In genomic region chr15:25850154-25851111, GRCh38 we compare ENCODE assay signal across 8 cellular contexts. TPM values are rescaled to one million over a fixed set of nuclear protein-coding genes. Genes with fewer than 3 reads are reported as not detected.
DNase-seq lines count a peak whose midpoint lies in the region; ATAC-seq and TF ChIP-seq lines count a peak whose summit lies in the region.

No MANE protein-coding gene starts in this region.

- H3K4me3 ChIP-seq in H7 (ENCODE audit: insufficient read depth, low read depth, low read length) (peak overlapping the region; percentile 43), NB4 (ENCODE audit: low read depth, low read length) (no peak overlapping the region), upper lobe of left lung (peak overlapping the region in 3 of 4 donors; percentile 28 to 48 (median 42))

- peak overlapping the region; percentile 96 for H3K27ac Mint-ChIP-seq in activated T-cell treated with anti-CD3 and anti-CD28 coated beads, Interleukin-2, amount 50 U/mL, for 72 hours

- peaks cover 100% of the 10 kb centered on the region for H3K4me1 Mint-ChIP-seq in activated T-cell treated with anti-CD3 and anti-CD28 coated beads, Interleukin-2, amount 50 U/mL, for 72 hours (ENCODE audit: low read depth)

- peaks cover 0 to 1% of the 10 kb centered on the region in 2 donors for H3K9me3 Mint-ChIP-seq in activated T-cell treated with anti-CD3 and anti-CD28 coated beads, Interleukin-2, amount 50 U/mL, for 72 hours

- peaks cover 4 to 35% (median 23%) of the 10 kb centered on the region in 4 donors for H3K4me1 ChIP-seq in upper lobe of left lung

- no peaks in the 10 kb centered on the region for H3K36me3 ChIP-seq in H7 (replicated peaks; ENCODE audit: control insufficient read depth, insufficient read depth, low read length)
- H3K36me3 ChIP-seq in upper lobe of left lung = no peaks in the 10 kb centered on the region

- H3K36me3 Mint-ChIP-seq in activated T-cell treated with anti-CD3 and anti-CD28 coated beads, Interleukin-2, amount 50 U/mL, for 72 hours (ENCODE audit: insufficient read depth in 2 of 2) = peaks cover 2 to 15% of the 10 kb centered on the region in 2 donors

- TF ChIP-seq CTCF in NB4 (IDR thresholded peaks at IDR 0.05; ENCODE audit: low read depth, low read length) (no peak), omental fat pad (IDR thresholded peaks at IDR 0.05) (no peak), upper lobe of left lung (IDR thresholded peaks at IDR 0.05) (no peak)

- 11 to 29% methylated on average over 11 to 36 of the region's 36 CpGs for WGBS in upper lobe of left lung, 2 donors

- ATAC-seq in activated T-cell treated with anti-CD3 and anti-CD28 coated beads, Interleukin-2, amount 50 U/mL, for 72 hours (replicated peaks in 1 of 2) = peak; percentile 77 to 78
- ATAC-seq in omental fat pad (ENCODE audit: low FRiP score) (peak; percentile 88), upper lobe of left lung (ENCODE audit: low FRiP score in 2 of 2) (peak; percentile 91 to 92)

- H3K27me3 ChIP-seq in H7 (ENCODE audit: control insufficient read depth, insufficient read depth, low read length) = no peaks in the 10 kb centered on the region
- H3K27me3 ChIP-seq in upper lobe of left lung = no peaks in the 10 kb centered on the region

- peak; percentile 34 for DNase-seq in COLO829 (ENCODE audit: low spot score)
- peak; percentile 90 for DNase-seq in H7
- peak; percentile 79 for DNase-seq in NB4 (ENCODE audit: low read depth)
- DNase-seq in activated T-cell treated with anti-CD3 and anti-CD28 coated beads, Interleukin-2, amount 50 U/mL, for 72 hours = peak; percentile 73 to 86
- peak; percentile 60 for DNase-seq in fibroblast of the conjunctiva (ENCODE audit: low read depth)
- DNase-seq in omental fat pad (ENCODE audit: low spot score) = peak; percentile 46
- peak; percentile 86 to 92 for DNase-seq in upper lobe of left lung
- no peak for DNase-seq in SK-N-DZ (ENCODE audit: low spot score)

- TF ChIP-seq POLR2A in NB4 (IDR thresholded peaks at IDR 0.05; ENCODE audit: extremely low read depth, insufficient read length) (no peak), upper lobe of left lung (IDR thresholded peaks at IDR 0.05) (peak in 2 of 4 donors; percentile 19 to 67)

- H3K27me3 Mint-ChIP-seq in activated T-cell treated with anti-CD3 and anti-CD28 coated beads, Interleukin-2, amount 50 U/mL, for 72 hours (ENCODE audit: low read depth) = no peaks in the 10 kb centered on the region

- no peak for TF ChIP-seq EP300 in upper lobe of left lung (IDR thresholded peaks at IDR 0.05)

- no peaks in the 10 kb centered on the region for H3K9me3 ChIP-seq in upper lobe of left lung

- H3K4me3 Mint-ChIP-seq in activated T-cell treated with anti-CD3 and anti-CD28 coated beads, Interleukin-2, amount 50 U/mL, for 72 hours = peak overlapping the region; percentile 90 to 93

- H3K27ac ChIP-seq in upper lobe of left lung = peak overlapping the region; percentile 82 to 86 (median 84)

RNA-seq across cellular contexts. Expression of gene ATP10A, which starts 12.7 kb away (rescaled TPM):
- 1.4 and 2.0 TPM in 2 replicates for total RNA-seq in H7 (2014; rRNA removed; shearing (Covaris generic))
- total RNA-seq in activated T-cell treated with anti-CD3 and anti-CD28 coated beads, Interleukin-2, amount 50 U/mL, for 72 hours = 10 to 100 TPM; 21.9 to 25.6 TPM
- total RNA-seq in omental fat pad = 10 to 100 TPM in 3 of 4 donors, 1 to 10 TPM in 1; 8.4 to 19.3 (median 16.5) TPM
- total RNA-seq in upper lobe of left lung = 10 to 100 TPM; 17.8 to 62.4 (median 32.3) TPM
- polyA plus RNA-seq in SK-N-DZ (2014; cell fraction: cytosol; rRNA removed) = not detected in 2 replicates
- polyA plus RNA-seq in SK-N-DZ (2014; cell fraction: nucleus; rRNA removed) = not detected in 2 replicates
